6 cellular contexts compared by ENCODE assay signal in the genomic region with DNA sequence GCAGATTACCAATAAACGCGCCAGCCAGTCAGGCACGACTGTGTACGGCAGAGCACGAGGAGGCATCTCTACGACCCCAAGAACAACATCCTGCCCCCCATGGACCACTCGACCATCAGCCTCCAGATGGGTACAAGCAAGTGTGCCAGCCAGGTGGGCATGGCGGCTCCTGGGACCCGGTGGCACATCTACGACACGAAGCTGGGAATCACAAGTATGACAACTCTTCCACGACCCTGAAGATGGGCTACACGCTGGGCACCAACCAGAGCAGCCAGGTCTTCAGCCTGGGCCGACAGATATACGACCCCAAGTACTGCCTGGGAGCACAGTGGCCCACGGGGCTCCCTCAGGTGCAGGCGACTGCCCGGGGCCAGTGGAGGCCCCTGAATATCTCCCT.
"Had no signal": no experiment of that assay in that cellular context is flagged by ENCODE, and none has a peak within 500 bp of the region (broad histone marks: within the 10 kb centered on the region; RNA-seq: fewer than 3 reads in every experiment).

No MANE protein-coding gene starts in this region.

- FAIRE-seq: HepG2, HTR-8/SVneo had no signal

- H3K27ac ChIP-seq: HL-60 had no signal

- DNase-seq: IMR-90, KBM-7, KG1 had no signal

- ATAC-seq: HepG2 had no signal
